In genomic region chr20:49766979-49767419, GRCh38 we compare ENCODE assay signal across 1 cellular context.
TF ChIP-seq lines count a peak whose summit lies in the region.

No MANE protein-coding gene starts in this region.

TF ChIP-seq in HepG2, 621 proteins besides CTCF, POLR2A, EP300 and RAD21 (continued from another document):
- no peak for TF ChIP-seq MNT (IDR thresholded peaks at IDR 0.05)
- no peak for TF ChIP-seq PAX8 (CRISPR knock-in tag; IDR thresholded peaks at IDR 0.05; ENCODE audit: borderline replicate concordance)
- no peak for TF ChIP-seq YY1 (IDR thresholded peaks at IDR 0.05; ENCODE audit: insufficient read depth, insufficient replicate concordance, low read depth, low read length)
- no peak for TF ChIP-seq ZNF3 (CRISPR knock-in tag; IDR thresholded peaks at IDR 0.05)
- no peak for TF ChIP-seq MAFG (CRISPR knock-in tag; IDR thresholded peaks at IDR 0.05)
- no peak for TF ChIP-seq HOXA5 (CRISPR knock-in tag; IDR thresholded peaks at IDR 0.05)
- no peak for TF ChIP-seq ZNF317 (CRISPR knock-in tag; IDR thresholded peaks at IDR 0.05)
- peak; percentile 65; the same call in 1 of the 2 replicates for TF ChIP-seq ZNF33B (CRISPR knock-in tag; IDR thresholded peaks at IDR 0.05)
- no peak for TF ChIP-seq ZBTB40 (IDR thresholded peaks at IDR 0.05)
- TF ChIP-seq ZBTB40 (CRISPR knock-in tag; IDR thresholded peaks at IDR 0.05), result no peak
- no peak for TF ChIP-seq ERF (CRISPR knock-in tag; IDR thresholded peaks at IDR 0.05)
- TF ChIP-seq ISL2 (CRISPR knock-in tag; IDR thresholded peaks at IDR 0.05), result no peak
